ENCODE assay signal across 1 cellular context in genomic region chr3:38164966-38165721, GRCh38.
TF ChIP-seq lines count a peak whose summit lies in the region.

TSS of gene OXSR1 (plus strand) at chr3:38165537. CDS start at chr3:38165877, 340 bp downstream.

TF ChIP-seq in HepG2, 621 proteins besides CTCF, POLR2A, EP300 and RAD21 (continued from another document and continues in another):
- TF ChIP-seq ZBTB39 (CRISPR knock-in tag; IDR thresholded peaks at IDR 0.05) (peak; percentile 42; the same call in 1 of the 2 replicates), ONECUT2 (CRISPR knock-in tag; IDR thresholded peaks at IDR 0.05) (no peak), TRAFD1 (CRISPR knock-in tag; IDR thresholded peaks at IDR 0.05; ENCODE audit: borderline replicate concordance) (peak; percentile 73; the same call in 1 of the 2 replicates), ZNF337 (CRISPR knock-in tag; IDR thresholded peaks at IDR 0.05; ENCODE audit: borderline replicate concordance, low read depth) (no peak), FOXO1 (CRISPR knock-in tag; IDR thresholded peaks at IDR 0.05) (peak; percentile 52; the same call in 1 of the 2 replicates), ZHX1 (CRISPR knock-in tag; IDR thresholded peaks at IDR 0.05; ENCODE audit: low read depth) (peak; percentile 99), TBX2 (CRISPR knock-in tag; IDR thresholded peaks at IDR 0.05; ENCODE audit: borderline replicate concordance) (peak; percentile 78), MAFF (IDR thresholded peaks at IDR 0.05; ENCODE audit: low read depth, low read length) (no peak), HNF1A (IDR thresholded peaks at IDR 0.05; ENCODE audit: low read depth) (no peak), HNF1A (CRISPR knock-in tag; IDR thresholded peaks at IDR 0.05; ENCODE audit: borderline replicate concordance) (peak; percentile 49; the same call in 1 of the 2 replicates), CAMTA2 (CRISPR knock-in tag; IDR thresholded peaks at IDR 0.05; ENCODE audit: borderline replicate concordance) (peak; percentile 96; the same call in 1 of the 2 replicates), ZNF101 (CRISPR knock-in tag; IDR thresholded peaks at IDR 0.05; ENCODE audit: borderline replicate concordance, low read depth) (no peak), ZNF720 (CRISPR knock-in tag; IDR thresholded peaks at IDR 0.05) (no peak), NONO (IDR thresholded peaks at IDR 0.05) (no peak), NONO (CRISPR knock-in tag; conservative IDR thresholded peaks at IDR 0.05) (no peak; the same call in 1 of the 2 replicates), KLF9 (CRISPR knock-in tag; IDR thresholded peaks at IDR 0.05; ENCODE audit: low read depth) (no peak), STAT6 (CRISPR knock-in tag; IDR thresholded peaks at IDR 0.05; ENCODE audit: borderline replicate concordance) (peak; percentile 68), CEBPZ (IDR thresholded peaks at IDR 0.05; ENCODE audit: low read length) (no peak), ZNF496 (CRISPR knock-in tag; IDR thresholded peaks at IDR 0.05; ENCODE audit: insufficient replicate concordance) (no peak), CREB3 (CRISPR knock-in tag; IDR thresholded peaks at IDR 0.05) (no peak), PRDM10 (CRISPR knock-in tag; IDR thresholded peaks at IDR 0.05; ENCODE audit: low read depth) (no peak), ZNF205 (CRISPR knock-in tag; IDR thresholded peaks at IDR 0.05) (0 out of 2 replicates have a peak, but pooled peaks have one; percentile 65)
